ENCODE assay signal across 11 cellular contexts in genomic region chr10:80870282-80870681, GRCh38.
DNase-seq lines count a peak whose midpoint lies in the region; ATAC-seq lines count a peak whose summit lies in the region.
"Had no signal": no experiment of that assay in that cellular context is flagged by ENCODE, and none has a peak within 500 bp of the region (broad histone marks: within the 10 kb centered on the region; RNA-seq: fewer than 3 reads in every experiment).

No MANE protein-coding gene starts in this region.

- DNase-seq in OCI-M1 (lab: John Stamatoyannopoulos, UW) = peak; percentile 64
- no peak for DNase-seq in HK-2 (ENCODE audit: unreplicated experiment)
- no peak for DNase-seq in COR-L47 (lab: John Stamatoyannopoulos, UW)
- no peak for DNase-seq in H7
- DNase-seq: activated CD4-positive, alpha-beta T cell treated with anti-CD3 and anti-CD28 coated beads for 36 hours; KBM-7; NCI-H2081 treated with DMSO at 0.1 percent for 48 hours; T-helper 1 cell had no signal

- peak; percentile 88 for ATAC-seq in GM19043 (IDR thresholded peaks at IDR 0.05; ENCODE audit: low read depth, unreplicated experiment)
- peak; percentile 93 for ATAC-seq in GM21786 (IDR thresholded peaks at IDR 0.05; ENCODE audit: unreplicated experiment)
- peak; percentile 91 for ATAC-seq in HG03095 (IDR thresholded peaks at IDR 0.05; ENCODE audit: unreplicated experiment)
- ATAC-seq: activated CD4-positive, alpha-beta T cell treated with anti-CD3 and anti-CD28 coated beads for 36 hours had no signal

- no peak overlapping the region for H3K4me3 ChIP-seq in H7 (ENCODE audit: insufficient read depth, low read depth, low read length)

- no peaks in the 10 kb centered on the region for H3K27me3 ChIP-seq in H7 (ENCODE audit: control insufficient read depth, insufficient read depth, low read length)

- H3K36me3 ChIP-seq in H7 (replicated peaks; ENCODE audit: control insufficient read depth, insufficient read depth, low read length) = no peaks in the 10 kb centered on the region
